ENCODE assay signal across 9 cellular contexts in the genomic region with DNA sequence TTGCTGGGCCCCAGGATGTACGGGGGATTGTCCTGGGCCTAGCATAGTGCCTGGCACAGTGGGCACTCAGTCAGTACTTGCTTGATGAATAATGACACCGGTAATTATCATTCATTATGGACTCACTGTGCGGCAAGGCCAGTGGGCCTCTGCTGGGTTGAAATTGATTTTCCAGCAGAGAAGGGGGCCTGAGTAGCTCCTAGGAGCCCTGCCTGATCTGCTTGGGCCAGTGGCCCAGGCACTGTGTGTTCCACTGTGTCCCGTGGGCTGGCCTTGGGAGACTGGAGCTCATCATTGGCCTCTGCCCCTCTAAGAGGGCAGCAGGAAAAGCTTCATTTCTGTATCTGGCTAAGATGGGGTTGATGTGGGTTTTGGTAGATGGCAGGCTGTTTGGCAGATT. TPM values are rescaled to one million over a fixed set of nuclear protein-coding genes. Genes with fewer than 3 reads are reported as not detected.
DNase-seq lines count a peak whose midpoint lies in the region; ATAC-seq and TF ChIP-seq lines count a peak whose summit lies in the region.
"Had no signal": no experiment of that assay in that cellular context is flagged by ENCODE, and none has a peak within 500 bp of the region (broad histone marks: within the 10 kb centered on the region; RNA-seq: fewer than 3 reads in every experiment).

No MANE protein-coding gene starts in this region.

- H3K4me1 ChIP-seq in mucosa of rectum (ENCODE audit: control insufficient read depth in 2 of 2, insufficient read depth in 2 of 2, low read length in 2 of 2) (peaks cover 6 to 10% of the 10 kb centered on the region in 2 donors), upper lobe of right lung (peaks cover 10% of the 10 kb centered on the region)

- peaks cover 14% of the 10 kb centered on the region for H3K4me1 Mint-ChIP-seq in activated T-cell treated with anti-CD3 and anti-CD28 coated beads, Interleukin-2, amount 50 U/mL, for 72 hours (ENCODE audit: low read depth)

- no peaks in the 10 kb centered on the region for H3K9me3 ChIP-seq in mucosa of rectum (ENCODE audit: control insufficient read depth in 2 of 2, low read length in 2 of 2)
- no peaks in the 10 kb centered on the region for H3K9me3 ChIP-seq in upper lobe of right lung

- ATAC-seq in activated T-cell treated with anti-CD3 and anti-CD28 coated beads, Interleukin-2, amount 50 U/mL, for 72 hours (replicated peaks in 1 of 2), result no peak
- ATAC-seq in upper lobe of right lung (no peak), HG02588 (IDR thresholded peaks at IDR 0.05; ENCODE audit: unreplicated experiment) (no peak)

- no peak overlapping the region for H3K27ac Mint-ChIP-seq in activated T-cell treated with anti-CD3 and anti-CD28 coated beads, Interleukin-2, amount 50 U/mL, for 72 hours

- H3K9me3 Mint-ChIP-seq in activated T-cell treated with anti-CD3 and anti-CD28 coated beads, Interleukin-2, amount 50 U/mL, for 72 hours, result no peaks in the 10 kb centered on the region

- H3K36me3 Mint-ChIP-seq in activated T-cell treated with anti-CD3 and anti-CD28 coated beads, Interleukin-2, amount 50 U/mL, for 72 hours (ENCODE audit: insufficient read depth in 2 of 2), result peaks cover 0 to 2% of the 10 kb centered on the region in 2 donors

- H3K4me3 ChIP-seq in dorsolateral prefrontal cortex, result peak overlapping the region; percentile 49 to 92 (median 78)
- H3K4me3 ChIP-seq in mucosa of rectum (ENCODE audit: low read length in 2 of 2), result peak overlapping the region; percentile 53 to 72
- H3K4me3 ChIP-seq in upper lobe of right lung, result peak overlapping the region; percentile 61

- H3K4me3 Mint-ChIP-seq in activated T-cell treated with anti-CD3 and anti-CD28 coated beads, Interleukin-2, amount 50 U/mL, for 72 hours, result peak overlapping the region; percentile 6 to 88

- DNase-seq in activated T-cell treated with anti-CD3 and anti-CD28 coated beads, Interleukin-2, amount 50 U/mL, for 72 hours, result no peak
- DNase-seq in activated T-cell treated with anti-CD3 and anti-CD28 coated beads, Interleukin-2, amount 50 U/mL, for 48 hours, result no peak
- DNase-seq in dorsolateral prefrontal cortex (peak in 1 of 10 donors; percentile 34), upper lobe of right lung (no peak), activated gamma-delta T cell treated with Interleukin-2 at 50 U/mL for 16 hours (no peak)
- DNase-seq in effector CD4-positive, alpha-beta T cell, result no peak
- DNase-seq: COR-L47 had no signal

- H3K36me3 ChIP-seq in mucosa of rectum (ENCODE audit: control insufficient read depth in 2 of 2, insufficient read depth in 2 of 2, low read length in 2 of 2), result no peaks in the 10 kb centered on the region
- no peaks in the 10 kb centered on the region for H3K36me3 ChIP-seq in upper lobe of right lung

- TF ChIP-seq CTCF in dorsolateral prefrontal cortex (IDR thresholded peaks at IDR 0.05 in 54 of 56, conservative IDR thresholded peaks at IDR 0.05 in 2 of 56; ENCODE audit: low read depth in 1 of 56, partially characterized antibody in 56 of 56), result no peak
- TF ChIP-seq CTCF in upper lobe of right lung (IDR thresholded peaks at IDR 0.05), result no peak

- H3K9ac ChIP-seq in mucosa of rectum (ENCODE audit: low read depth in 1 of 2, low read length in 2 of 2), result peak overlapping the region; percentile 24 to 74

- intact Hi-C loops in dorsolateral prefrontal cortex (cut with DNase I), result loop anchor here in 1 of 2 donors (10.0 kb wide), 1 partner anchor 369 kb away; no protein-coding TSS in a partner anchor
- intact Hi-C loops in upper lobe of right lung (cut with DNase I), result no loop called here

- H3K27me3 Mint-ChIP-seq in activated T-cell treated with anti-CD3 and anti-CD28 coated beads, Interleukin-2, amount 50 U/mL, for 72 hours (ENCODE audit: low read depth), result peaks cover 43% of the 10 kb centered on the region

- H3K27ac ChIP-seq in dorsolateral prefrontal cortex (peak overlapping the region; percentile 79 to 100 (median 97)), mucosa of rectum (ENCODE audit: low read depth in 2 of 2, low read length in 2 of 2) (peak overlapping the region in 1 of 2 donors; percentile 26), upper lobe of right lung (peak overlapping the region; percentile 83)

- H3K27me3 ChIP-seq in dorsolateral prefrontal cortex, result peaks cover 0 to 12% (median 0%) of the 10 kb centered on the region in 45 donors
- peaks cover 13 to 23% of the 10 kb centered on the region in 2 donors for H3K27me3 ChIP-seq in mucosa of rectum (ENCODE audit: control insufficient read depth in 2 of 2, insufficient read depth in 2 of 2, low read length in 2 of 2)
- H3K27me3 ChIP-seq in upper lobe of right lung, result no peaks in the 10 kb centered on the region

RNA-seq across cellular contexts. Expression of a gene that starts 1.4 kb away (rescaled TPM):
- total RNA-seq in activated T-cell treated with anti-CD3 and anti-CD28 coated beads, Interleukin-2, amount 50 U/mL, for 72 hours, result under 1 TPM; 0.16 to 0.38 TPM
- total RNA-seq in dorsolateral prefrontal cortex, result 10 to 100 TPM in 108 of 120 experiments, 1 to 10 TPM in 12; 7.0 to 62.9 (median 19.6) TPM
- 15.6 TPM for total RNA-seq in upper lobe of right lung

Comparison
In these comparisons a context has a peak if more than half of its experiments do, and no peak if none do; other contexts are left out.
1. RNA of a gene that starts 1.4 kb away (total RNA-seq): 7.0 to 62.9 TPM in dorsolateral prefrontal cortex and 15.6 TPM in upper lobe of right lung (single experiment); 0.16 to 0.38 TPM in activated T-cell treated with anti-CD3 and anti-CD28 coated beads, Interleukin-2, amount 50 U/mL, for 72 hours; every median in the first group is over 4 times any median in the second.
2. Peak in every context shown above with its lines, with median percentiles within 50 percentile points of each other: H3K4me3 ChIP-seq.